23 cellular contexts compared by ENCODE assay signal in genomic region chr10:132881186-132881920, GRCh38.
DNase-seq lines count a peak whose midpoint lies in the region; ATAC-seq, FAIRE-seq and TF ChIP-seq lines count a peak whose summit lies in the region.
"Had no signal": no experiment of that assay in that cellular context is flagged by ENCODE, and none has a peak within 500 bp of the region (broad histone marks: within the 10 kb centered on the region; RNA-seq: fewer than 3 reads in every experiment).

No MANE protein-coding gene starts in this region.

- intact Hi-C loops in right lobe of liver (cut with DNase I), result no loop called here
- intact Hi-C loops in HepG2 (cut with micrococcal nuclease; ENCODE audit: unreplicated experiment), result no loop called here
- intact Hi-C loops in posterior vena cava (cut with DNase I), result no loop called here
- intact Hi-C loops in aorta (cut with DNase I), result no loop called here

- FAIRE-seq in HepG2 (lab: Jason Lieb, UNC), result no peak
- FAIRE-seq: GM12891, GM18507, HTR-8/SVneo had no signal

- no peaks in the 10 kb centered on the region for H4K20me1 ChIP-seq in HepG2 (ENCODE audit: insufficient read depth, low read length)

- 82% methylated on average over 6 of the region's 23 CpGs for WGBS in right lobe of liver (ENCODE audit: insufficient coverage, low coverage, low lambda C conversion rate, missing lambda C conversion rate)
- WGBS in HepG2 (ENCODE audit: low lambda C conversion rate), result 5% methylated on average over 8 of the region's 23 CpGs
- 89 to 90% methylated on average over 22 to 23 of the region's 23 CpGs for WGBS in aorta, 2 donors

- TF ChIP-seq RAD21 in HepG2 (CRISPR knock-in tag; IDR thresholded peaks at IDR 0.05), result no peak

- TF ChIP-seq POLR2A in right lobe of liver (IDR thresholded peaks at IDR 0.05), result no peak
- TF ChIP-seq POLR2A in HepG2 (IDR thresholded peaks at IDR 0.05; ENCODE audit: insufficient read depth in 1 of 2, low read depth in 2 of 2, low read length in 2 of 2), result no peak

- H3K27ac ChIP-seq in right lobe of liver (no peak overlapping the region), HepG2 (ENCODE audit: extremely low read length, insufficient read depth, low read length) (no peak overlapping the region), aorta (ENCODE audit: low read depth in 1 of 2, low read length in 2 of 2) (no peak overlapping the region)
- H3K27ac ChIP-seq: HL-60, RWPE1 had no signal

- POLR2A ChIA-PET in HepG2 (lab: Yijun Ruan, JAX), result no interaction called here

- CTCF ChIA-PET in HepG2 (lab: Yijun Ruan, JAX; ENCODE audit: low intra/inter-chr PET ratio, low total read pairs), result no interaction called here

- H3K9ac ChIP-seq in HepG2 (ENCODE audit: insufficient read depth, low read depth, low read length), result no peak overlapping the region

- H3K4me2 ChIP-seq in HepG2 (ENCODE audit: low read depth, low read length), result no peak overlapping the region

- in situ Hi-C loops in HepG2 (cut with HindIII; ENCODE audit: extremely low pct_ligation_motif_present, low pct_unique_long_range_greater_than_20kb), result no loop called here

- H3K36me3 ChIP-seq in right lobe of liver, result no peaks in the 10 kb centered on the region
- no peaks in the 10 kb centered on the region for H3K36me3 ChIP-seq in HepG2 (replicated peaks in 1 of 2; ENCODE audit: control insufficient read depth in 1 of 2, insufficient read depth in 2 of 2, low read length in 2 of 2)
- H3K36me3 ChIP-seq in aorta (ENCODE audit: control insufficient read depth in 1 of 2, insufficient read depth in 2 of 2, low read length in 1 of 2), result no peaks in the 10 kb centered on the region

- no peaks in the 10 kb centered on the region for H3K79me2 ChIP-seq in HepG2 (ENCODE audit: insufficient read depth, low read length)

- TF ChIP-seq CTCF in right lobe of liver (IDR thresholded peaks at IDR 0.05) (no peak), HepG2 (CRISPR knock-in tag; IDR thresholded peaks at IDR 0.05) (no peak)

- H3K9me3 ChIP-seq in right lobe of liver, result no peaks in the 10 kb centered on the region
- H3K9me3 ChIP-seq in HepG2 (ENCODE audit: low read length), result no peaks in the 10 kb centered on the region
- H3K9me3 ChIP-seq in aorta (ENCODE audit: control insufficient read depth, low read length), result no peaks in the 10 kb centered on the region

- peak; percentile 9 to 34 (median 29) for DNase-seq in right lobe of liver
- DNase-seq in HepG2 (ENCODE audit: low spot score), result no peak
- peak; percentile 40 for DNase-seq in islet precursor cell
- peak; percentile 68 for DNase-seq in posterior vena cava (ENCODE audit: low spot score)
- peak; percentile 22 to 54 for DNase-seq in aorta
- no peak for DNase-seq in NCI-H187 (lab: John Stamatoyannopoulos, UW)
- no peak for DNase-seq in NOMO-1 treated with DMSO at 0.1 percent for 48 hours (lab: John Stamatoyannopoulos, UW; ENCODE audit: unreplicated experiment)
- DNase-seq: ACHN, AML-193, COR-L47, GF-D8, MV-4-11, NCI-H1436 treated with DMSO at 0.1 percent for 48 hours, NCI-H2081, NCI-H510A, NCI-H774, PC-3 had no signal

- H3K4me1 ChIP-seq in right lobe of liver (no peaks in the 10 kb centered on the region), HepG2 (ENCODE audit: insufficient read depth, low read length) (no peaks in the 10 kb centered on the region), aorta (ENCODE audit: control insufficient read depth in 1 of 2, insufficient read depth in 2 of 2, low read length in 2 of 2) (no peaks in the 10 kb centered on the region)

- TF ChIP-seq EP300 in HepG2 (IDR thresholded peaks at IDR 0.05; ENCODE audit: low read depth in 2 of 2, low read length in 2 of 2) (no peak), HepG2 (CRISPR knock-in tag; IDR thresholded peaks at IDR 0.05; ENCODE audit: borderline replicate concordance) (no peak)

- ATAC-seq in right lobe of liver, result no peak
- ATAC-seq in HepG2, result no peak
- no peak for ATAC-seq in aorta (ENCODE audit: low FRiP score)
- ATAC-seq: HCT116, PC-3 had no signal

- BruUV-seq in HepG2 (replicated peaks; lab: Mats Ljungman, UMichigan), result no TSS peak

- no peak overlapping the region for H2AFZ ChIP-seq in HepG2 (ENCODE audit: low read length)

- H3K27me3 ChIP-seq in right lobe of liver (no peaks in the 10 kb centered on the region), HepG2 (ENCODE audit: control insufficient read depth in 1 of 2, insufficient read depth in 2 of 2, low read length in 2 of 2) (peaks cover 13 to 60% of the 10 kb centered on the region in 2 experiments; a peak in 4 of 5 replicates), aorta (ENCODE audit: control insufficient read depth in 1 of 2, insufficient read depth in 2 of 2, low read length in 1 of 2) (no peaks in the 10 kb centered on the region)

- H3K4me3 ChIP-seq in right lobe of liver (no peak overlapping the region), HepG2 (replicated peaks in 1 of 3; ENCODE audit: insufficient read depth in 1 of 3, low read depth in 2 of 3, low read length in 3 of 3) (no peak overlapping the region), aorta (ENCODE audit: low read length in 2 of 2) (no peak overlapping the region)

TF ChIP-seq in HepG2, 621 proteins besides CTCF, POLR2A, EP300 and RAD21:
- TF ChIP-seq, protein P1, sequence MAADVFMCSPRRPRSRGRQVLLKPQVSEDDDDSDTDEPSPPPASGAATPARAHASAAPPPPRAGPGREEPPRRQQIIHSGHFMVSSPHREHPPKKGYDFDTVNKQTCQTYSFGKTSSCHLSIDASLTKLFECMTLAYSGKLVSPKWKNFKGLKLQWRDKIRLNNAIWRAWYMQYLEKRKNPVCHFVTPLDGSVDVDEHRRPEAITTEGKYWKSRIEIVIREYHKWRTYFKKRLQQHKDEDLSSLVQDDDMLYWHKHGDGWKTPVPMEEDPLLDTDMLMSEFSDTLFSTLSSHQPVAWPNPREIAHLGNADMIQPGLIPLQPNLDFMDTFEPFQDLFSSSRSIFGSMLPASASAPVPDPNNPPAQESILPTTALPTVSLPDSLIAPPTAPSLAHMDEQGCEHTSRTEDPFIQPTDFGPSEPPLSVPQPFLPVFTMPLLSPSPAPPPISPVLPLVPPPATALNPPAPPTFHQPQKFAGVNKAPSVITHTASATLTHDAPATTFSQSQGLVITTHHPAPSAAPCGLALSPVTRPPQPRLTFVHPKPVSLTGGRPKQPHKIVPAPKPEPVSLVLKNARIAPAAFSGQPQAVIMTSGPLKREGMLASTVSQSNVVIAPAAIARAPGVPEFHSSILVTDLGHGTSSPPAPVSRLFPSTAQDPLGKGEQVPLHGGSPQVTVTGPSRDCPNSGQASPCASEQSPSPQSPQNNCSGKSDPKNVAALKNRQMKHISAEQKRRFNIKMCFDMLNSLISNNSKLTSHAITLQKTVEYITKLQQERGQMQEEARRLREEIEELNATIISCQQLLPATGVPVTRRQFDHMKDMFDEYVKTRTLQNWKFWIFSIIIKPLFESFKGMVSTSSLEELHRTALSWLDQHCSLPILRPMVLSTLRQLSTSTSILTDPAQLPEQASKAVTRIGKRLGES (CRISPR knock-in tag; IDR thresholded peaks at IDR 0.05; ENCODE audit: borderline replicate concordance), result no peak
- TF ChIP-seq SNAI1 (CRISPR knock-in tag; IDR thresholded peaks at IDR 0.05; ENCODE audit: borderline replicate concordance), result no peak
- no peak for TF ChIP-seq FOXO1 (CRISPR knock-in tag; IDR thresholded peaks at IDR 0.05)
- TF ChIP-seq TP53 (CRISPR knock-in tag; conservative IDR thresholded peaks at IDR 0.05), result no peak
- no peak for TF ChIP-seq SRY (CRISPR knock-in tag; IDR thresholded peaks at IDR 0.05)
- TF ChIP-seq ZNF605 (CRISPR knock-in tag; IDR thresholded peaks at IDR 0.05), result no peak
- no peak for TF ChIP-seq RFX3 (CRISPR knock-in tag; IDR thresholded peaks at IDR 0.05)
- no peak for TF ChIP-seq HDAC6 (IDR thresholded peaks at IDR 0.05; ENCODE audit: low read depth, low read length)
- TF ChIP-seq MAX (IDR thresholded peaks at IDR 0.05), result no peak
- no peak for TF ChIP-seq MEIS2 (CRISPR knock-in tag; IDR thresholded peaks at IDR 0.05)
- no peak for TF ChIP-seq E2F5 (CRISPR knock-in tag; conservative IDR thresholded peaks at IDR 0.05)
- no peak for TF ChIP-seq BORCS8-MEF2B (CRISPR knock-in tag; IDR thresholded peaks at IDR 0.05)
- TF ChIP-seq ZIK1 (CRISPR knock-in tag; IDR thresholded peaks at IDR 0.05; ENCODE audit: borderline replicate concordance, low read depth), result no peak

Comparison
In these comparisons a context has a peak if more than half of its experiments do, and no peak if none do; other contexts are left out.
1. DNase-seq: peak in right lobe of liver (3 of 3), islet precursor cell (single experiment), posterior vena cava (single experiment) and aorta (2 of 2); none in HepG2 (single experiment), NCI-H187 (0 of 2) and NOMO-1 treated with DMSO at 0.1 percent for 48 hours (single experiment).